Comparison of ENCODE assay signal across 8 cellular contexts in genomic region chr20:45406260-45407066, GRCh38. TPM values are rescaled to one million over a fixed set of nuclear protein-coding genes. Genes with fewer than 3 reads are reported as not detected.
DNase-seq lines count a peak whose midpoint lies in the region; ATAC-seq and TF ChIP-seq lines count a peak whose summit lies in the region.

No MANE protein-coding gene starts in this region.

- H4K20me1 ChIP-seq in MM.1S (ENCODE audit: insufficient read depth, low read length) = no peaks in the 10 kb centered on the region

- peak overlapping the region; percentile 72 for H2AFZ ChIP-seq in MM.1S (ENCODE audit: low read length)

- in situ Hi-C loops in Caki2 (cut with HindIII; ENCODE audit: low pct_unique_long_range_greater_than_20kb, low sequenced_read_pairs) = no loop called here

- H3K79me2 ChIP-seq in MM.1S (ENCODE audit: low read length) = no peaks in the 10 kb centered on the region

- peak overlapping the region; percentile 88 for H3K4me2 ChIP-seq in MM.1S (ENCODE audit: low read depth, low read length)

- H3K27ac ChIP-seq in MM.1S (ENCODE audit: low read length) = no peak overlapping the region

- peak; percentile 23 for DNase-seq in Caki2 (ENCODE audit: low read depth)
- no peak for DNase-seq in MM.1S
- DNase-seq in cerebellar cortex (ENCODE audit: low spot score) = peak; percentile 40
- peak; percentile 70 for DNase-seq in kidney tubule cell (ENCODE audit: low spot score)
- DNase-seq in stimulated activated CD4-positive, alpha-beta T cell treated with anti-CD3 and anti-CD28 coated beads, Interleukin-12 subunit alpha, Interleukin-12 subunit beta, amount 100 ng/mL, for 4 hours = peak; percentile 37

- peak overlapping the region; percentile 13; the same call in 1 of the 2 replicates for H3K9ac ChIP-seq in MM.1S (ENCODE audit: low read length)

- ATAC-seq in GM19463 (IDR thresholded peaks at IDR 0.05; ENCODE audit: unreplicated experiment) (no peak), HG03521 (IDR thresholded peaks at IDR 0.05; ENCODE audit: unreplicated experiment) (no peak)

- H3K4me1 ChIP-seq in MM.1S (ENCODE audit: low read length) = no peaks in the 10 kb centered on the region

- H3F3A ChIP-seq in MM.1S (ENCODE audit: insufficient read depth, low read length) = no peaks in the 10 kb centered on the region

- peaks cover 9% of the 10 kb centered on the region for H3K27me3 ChIP-seq in MM.1S (replicated peaks; ENCODE audit: insufficient read depth, low read length)

- no peaks in the 10 kb centered on the region for H3K9me2 ChIP-seq in MM.1S (replicated peaks; ENCODE audit: insufficient read depth, low read length)

- no peaks in the 10 kb centered on the region for H3K9me3 ChIP-seq in MM.1S (replicated peaks; ENCODE audit: insufficient read depth, low read length)

- H3K36me3 ChIP-seq in MM.1S (replicated peaks; ENCODE audit: insufficient read depth, low read length) = no peaks in the 10 kb centered on the region

- H3K4me3 ChIP-seq in MM.1S (ENCODE audit: low read length) = peak overlapping the region; percentile 70
- H3K4me3 ChIP-seq in WI38 (ENCODE audit: low read depth, low read length) = peak overlapping the region; percentile 70

- TF ChIP-seq CTCF in MM.1S (IDR thresholded peaks at IDR 0.05; ENCODE audit: low read length) = no peak
- TF ChIP-seq CTCF in WI38 (IDR thresholded peaks at IDR 0.05; ENCODE audit: low read depth, low read length) = no peak

RNA-seq across cellular contexts. Expression of gene DBNDD2, which starts 1.6 kb away (rescaled TPM):
- 2.5 and 21.5 TPM in 2 replicates for total RNA-seq in Caki2 (2014; rRNA removed; shearing (Covaris generic); ENCODE audit: low replicate concordance)

RNA-seq across cellular contexts. Expression of gene PIGT, which starts 9.5 kb away (rescaled TPM):
- 66.4 and 89.4 TPM in 2 replicates for total RNA-seq in Caki2 (2014; rRNA removed; shearing (Covaris generic); ENCODE audit: low replicate concordance)

RNA-seq across cellular contexts. Expression of gene TP53TG5, which starts 28.3 kb away (rescaled TPM):
- not detected in 2 replicates for total RNA-seq in Caki2 (2014; rRNA removed; shearing (Covaris generic); ENCODE audit: low replicate concordance)

RNA-seq across cellular contexts. Expression of gene SYS1, which starts 43.5 kb away (rescaled TPM):
- 59.1 and 84.9 TPM in 2 replicates for total RNA-seq in Caki2 (2014; rRNA removed; shearing (Covaris generic); ENCODE audit: low replicate concordance)

RNA-seq across cellular contexts. Expression of gene SDC4, which starts 58.2 kb away (rescaled TPM):
- total RNA-seq in Caki2 (2014; rRNA removed; shearing (Covaris generic); ENCODE audit: low replicate concordance) = 92.8 and 111 TPM in 2 replicates
